ENCODE assay signal across 8 cellular contexts in the genomic region with DNA sequence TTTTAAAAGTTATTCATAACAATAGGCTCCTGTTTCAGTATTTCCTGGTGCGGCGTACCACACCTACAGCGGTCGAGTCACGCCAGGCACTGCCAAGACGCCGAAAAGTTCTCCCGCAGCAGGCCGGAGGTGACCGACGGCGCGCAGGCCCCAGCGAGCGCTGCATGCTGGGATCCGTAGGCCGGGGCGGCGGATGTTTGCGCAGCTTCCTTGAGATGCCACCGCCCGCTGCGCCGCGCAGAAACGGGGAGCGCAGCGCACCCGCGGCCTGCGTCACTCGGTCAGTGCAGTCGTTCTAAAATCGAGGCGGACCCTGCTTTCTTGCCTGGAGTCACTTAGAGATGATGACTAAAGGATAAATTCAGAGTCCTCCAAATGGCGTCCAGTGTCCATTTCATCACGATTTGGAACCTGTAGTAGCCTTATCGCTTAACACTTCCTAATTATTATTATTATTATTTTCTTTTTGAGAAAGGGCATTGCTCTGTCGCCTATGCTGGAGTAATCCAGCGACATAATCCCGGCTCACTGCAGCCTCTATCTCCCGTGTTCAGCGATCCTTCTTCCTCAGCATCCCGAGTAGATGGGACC. TPM values are rescaled to one million over a fixed set of nuclear protein-coding genes. Genes with fewer than 3 reads are reported as not detected.
DNase-seq lines count a peak whose midpoint lies in the region; FAIRE-seq and TF ChIP-seq lines count a peak whose summit lies in the region.

No MANE protein-coding gene starts in this region.

- H3K4me3 ChIP-seq in H7 (ENCODE audit: insufficient read depth, low read depth, low read length) (peak overlapping the region; percentile 92), Loucy (ENCODE audit: low read length, poor library complexity, severe bottlenecking) (peak overlapping the region; percentile 84)

- peak overlapping the region; percentile 82 for H2AFZ ChIP-seq in Loucy (ENCODE audit: low read length)

- FAIRE-seq in frontal cortex (lab: Jason Lieb, UNC) = no peak

- H3K27ac ChIP-seq in substantia nigra (ENCODE audit: low read depth, low read length, poor library complexity, severe bottlenecking) = peak overlapping the region; percentile 92

- H3K9me3 ChIP-seq in ES-I3 (ENCODE audit: control insufficient read depth, insufficient read depth, low read length) = no peaks in the 10 kb centered on the region
- no peaks in the 10 kb centered on the region for H3K9me3 ChIP-seq in Loucy (ENCODE audit: insufficient read depth, low read depth, low read length)

- H3K4me2 ChIP-seq in Loucy (ENCODE audit: low read depth, low read length, poor library complexity, severe bottlenecking) = peak overlapping the region; percentile 83

- H3K9ac ChIP-seq in ES-I3 (ENCODE audit: low read depth, low read length) (peak overlapping the region; percentile 80), Loucy (ENCODE audit: low read depth, low read length, poor library complexity, severe bottlenecking) (peak overlapping the region; percentile 87)

- H4K20me1 ChIP-seq in Loucy (ENCODE audit: insufficient read depth, low read length, poor library complexity, severe bottlenecking) = peaks cover 21% of the 10 kb centered on the region

- peaks cover 44% of the 10 kb centered on the region for H3K79me2 ChIP-seq in Loucy (ENCODE audit: insufficient read depth, low read length)

- H3K4me1 ChIP-seq in ES-I3 (ENCODE audit: insufficient read depth, low read length) (no peaks in the 10 kb centered on the region), Loucy (ENCODE audit: insufficient read depth, low read length, poor library complexity, severe bottlenecking) (peaks cover 28% of the 10 kb centered on the region)

- H3K9me2 ChIP-seq in Loucy (replicated peaks; ENCODE audit: low read depth, low read length) = no peaks in the 10 kb centered on the region

- H3K27me3 ChIP-seq in H7 (ENCODE audit: control insufficient read depth, insufficient read depth, low read length) (no peaks in the 10 kb centered on the region), Loucy (ENCODE audit: insufficient read depth, low read length, poor library complexity, severe bottlenecking) (no peaks in the 10 kb centered on the region)

- H3K36me3 ChIP-seq in ES-I3 (ENCODE audit: insufficient read depth, low read length) (no peaks in the 10 kb centered on the region), H7 (replicated peaks; ENCODE audit: control insufficient read depth, insufficient read depth, low read length) (no peaks in the 10 kb centered on the region), Loucy (ENCODE audit: insufficient read depth, low read length) (no peaks in the 10 kb centered on the region)

- DNase-seq in H7 = peak; percentile 89
- peak; percentile 39 for DNase-seq in SIG-M5 (lab: John Stamatoyannopoulos, UW)
- DNase-seq in activated naive CD4-positive, alpha-beta T cell (lab: John Stamatoyannopoulos, UW) = peak; percentile 63 to 86 (median 74)
- DNase-seq in frontal cortex (ENCODE audit: low spot score in 2 of 2) = peak; percentile 65 to 72
- DNase-seq in non-pigmented ciliary epithelial cell (ENCODE audit: low read depth) = peak; percentile 67
- peak; percentile 37 to 91 (median 79) for DNase-seq in substantia nigra (lab: John Stamatoyannopoulos, UW)

- TF ChIP-seq CTCF in Loucy (conservative IDR thresholded peaks at IDR 0.05; ENCODE audit: low read length) = no peak

- 0 out of 2 replicates have a peak, but pooled peaks cover 3% of the 10 kb centered on the region for H3F3A ChIP-seq in Loucy (ENCODE audit: low read depth)

RNA-seq across cellular contexts. Expression of a gene that starts 1.3 kb away (rescaled TPM):
- 44.2 and 59.1 TPM in 2 replicates for total RNA-seq in H7 (2014; rRNA removed; shearing (Covaris generic))
- 5.3 TPM for total RNA-seq in frontal cortex

RNA-seq across cellular contexts. Expression of a gene that starts 17.8 kb away (rescaled TPM):
- total RNA-seq in H7 (2014; rRNA removed; shearing (Covaris generic)) = 39.8 and 47.3 TPM in 2 replicates
- 15.9 TPM for total RNA-seq in frontal cortex

Comparison
In these comparisons a context has a peak if more than half of its experiments do, and no peak if none do; other contexts are left out.
1. Peak in every context shown above with its lines: DNase-seq, H3K4me3 ChIP-seq and H3K27ac ChIP-seq.
2. DNase-seq: peak in every context shown above with its lines; median percentile 89 in H7; 79 in substantia nigra; 74 in activated naive CD4-positive, alpha-beta T cell; 68 in frontal cortex; 67 in non-pigmented ciliary epithelial cell; 39 in SIG-M5.